In the genomic region with DNA sequence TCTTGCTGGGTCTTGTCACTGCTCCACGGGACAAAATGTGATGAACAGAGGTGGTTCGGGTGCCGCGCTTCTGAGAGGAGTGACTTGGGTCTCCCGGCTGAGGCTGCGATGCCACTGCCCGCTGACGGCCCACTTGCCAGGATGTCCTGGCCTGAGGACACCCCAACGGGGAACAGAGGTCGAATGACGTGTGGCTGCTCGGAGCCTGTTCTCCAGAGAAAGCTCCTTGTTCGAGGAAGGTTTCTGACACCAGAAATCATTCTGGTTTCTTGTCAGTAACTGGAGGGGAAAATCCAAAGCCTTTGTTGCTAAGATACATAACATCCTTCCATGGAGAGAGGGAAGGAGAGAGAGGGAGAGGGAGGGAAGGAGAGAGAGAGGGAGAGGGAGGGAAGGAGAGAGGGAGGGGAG, we compare ENCODE assay signal across 22 cellular contexts.
A peak's percentile ranks its signal among the peaks of the same experiment; 100 is the strongest.
DNase-seq lines count a peak whose midpoint lies in the region; ATAC-seq and TF ChIP-seq lines count a peak whose summit lies in the region.
"Had no signal": no experiment of that assay in that cellular context is flagged by ENCODE, and none has a peak within 500 bp of the region (broad histone marks: within the 10 kb centered on the region; RNA-seq: fewer than 3 reads in every experiment).

No MANE protein-coding gene starts in this region.

- H3K4me3 ChIP-seq in endodermal cell (ENCODE audit: low read length), result no peak overlapping the region
- H3K4me3 ChIP-seq in upper lobe of left lung, result no peak overlapping the region
- H3K4me3 ChIP-seq: SJCRH30, tibial nerve had no signal

- POLR2A ChIA-PET in T-cell (lab: Charles Lee), result no interaction called here

- WGBS in endodermal cell (ENCODE audit: insufficient coverage in 1 of 2, insufficient read length in 1 of 2), 2 experiments, result 81 to 87% methylated on average over 6 to 13 of the region's 13 CpGs
- WGBS in upper lobe of left lung, 2 donors, result 75 to 80% methylated on average over 10 to 13 of the region's 13 CpGs

- H3K27me3 ChIP-seq in endodermal cell (ENCODE audit: control insufficient read depth, insufficient read depth, low read length, poor library complexity, severe bottlenecking), result no peaks in the 10 kb centered on the region
- H3K27me3 ChIP-seq in upper lobe of left lung, result peaks cover 0 to under 1% (median 0%) of the 10 kb centered on the region in 4 donors
- H3K27me3 ChIP-seq: SJCRH30, tibial nerve had no signal

- H3K9ac ChIP-seq in endodermal cell (ENCODE audit: extremely low read depth, low read length, poor library complexity, severe bottlenecking), result no peak overlapping the region

- H3K4me1 ChIP-seq in endodermal cell (ENCODE audit: control insufficient read depth, insufficient read depth, low read length) (no peaks in the 10 kb centered on the region), upper lobe of left lung (peaks cover 0 to 3% (median 0%) of the 10 kb centered on the region in 4 donors)
- H3K4me1 ChIP-seq: SJCRH30 had no signal

- H3K4me1 Mint-ChIP-seq in endodermal cell (peaks cover 46% of the 10 kb centered on the region), nephron (peaks cover 13% of the 10 kb centered on the region), type B pancreatic cell (ENCODE audit: unreplicated experiment) (peaks cover 59% of the 10 kb centered on the region), T-cell (peaks cover 9 to 17% (median 9%) of the 10 kb centered on the region in 3 donors)
- H3K4me1 Mint-ChIP-seq: activated naive CD8-positive, alpha-beta T cell treated with anti-CD3 and anti-CD28 coated beads, Interleukin-2, amount 10 ng/mL, durations not matched to agents 7 days and 5 days had no signal

- no peak for TF ChIP-seq POLR2A in upper lobe of left lung (IDR thresholded peaks at IDR 0.05)

- TF ChIP-seq CTCF in endodermal cell (conservative IDR thresholded peaks at IDR 0.05) (no peak), nephron (IDR thresholded peaks at IDR 0.05; ENCODE audit: unreplicated experiment in 3 of 3) (no peak), type B pancreatic cell (conservative IDR thresholded peaks at IDR 0.05) (no peak), upper lobe of left lung (IDR thresholded peaks at IDR 0.05) (no peak)

- H3K9me3 Mint-ChIP-seq in endodermal cell, result peaks cover 4% of the 10 kb centered on the region
- no peaks in the 10 kb centered on the region for H3K9me3 Mint-ChIP-seq in nephron
- no peaks in the 10 kb centered on the region for H3K9me3 Mint-ChIP-seq in type B pancreatic cell
- H3K9me3 Mint-ChIP-seq in T-cell, result no peaks in the 10 kb centered on the region
- H3K9me3 Mint-ChIP-seq: activated naive CD8-positive, alpha-beta T cell treated with anti-CD3 and anti-CD28 coated beads, Interleukin-2, amount 10 ng/mL, durations not matched to agents 7 days and 5 days had no signal

- peak; percentile 7 for DNase-seq in NCI-H2227 (lab: John Stamatoyannopoulos, UW; ENCODE audit: unreplicated experiment)
- no peak for DNase-seq in NCI-H2227 treated with DMSO at 0.1 percent for 48 hours (lab: John Stamatoyannopoulos, UW)
- no peak for DNase-seq in endodermal cell
- DNase-seq in type B pancreatic cell (ENCODE audit: extremely low spot score, unreplicated experiment), result no peak
- DNase-seq in T-cell, result no peak
- no peak for DNase-seq in upper lobe of left lung
- DNase-seq: activated CD8-positive, alpha-beta memory T cell treated with anti-CD3 and anti-CD28 coated beads, Interleukin-2, amount 50 U/mL, for 48 hours; activated naive CD8-positive, alpha-beta T cell treated with anti-CD3 and anti-CD28 coated beads, Interleukin-2, amount 10 ng/mL, durations not matched to agents 7 days and 5 days; AML-193; Karpas-422; NCI-H1048; NCI-H2029 treated with DMSO at 0.1 percent for 48 hours; NCI-H510A treated with DMSO at 0.1 percent for 48 hours; SJCRH30; stimulated activated CD4-positive, alpha-beta T cell treated with anti-CD3 and anti-CD28 coated beads, Interleukin-4, amount 100 ng/mL, for 24 hours; stimulated activated naive CD4-positive, alpha-beta T cell treated with Interleukin-2 at 50 U/mL for 16 hours; T-helper 2 cell had no signal

- no peak overlapping the region for H3K27ac Mint-ChIP-seq in endodermal cell
- peak overlapping the region in 2 of 3 experiments; percentile 58 to 81 for H3K27ac Mint-ChIP-seq in nephron
- H3K27ac Mint-ChIP-seq in type B pancreatic cell, result peak overlapping the region; percentile 87
- H3K27ac Mint-ChIP-seq in T-cell, result no peak overlapping the region
- H3K27ac Mint-ChIP-seq: activated naive CD8-positive, alpha-beta T cell treated with anti-CD3 and anti-CD28 coated beads, Interleukin-2, amount 10 ng/mL, durations not matched to agents 7 days and 5 days had no signal

- H3K36me3 ChIP-seq in endodermal cell (ENCODE audit: control insufficient read depth, insufficient read depth, low read length) (no peaks in the 10 kb centered on the region), upper lobe of left lung (no peaks in the 10 kb centered on the region)
- H3K36me3 ChIP-seq: SJCRH30, tibial nerve had no signal

- CTCF ChIA-PET in T-cell (lab: Charles Lee), result no interaction called here

- H3K27me3 Mint-ChIP-seq in endodermal cell (ENCODE audit: insufficient read depth), result peaks cover 3% of the 10 kb centered on the region
- peaks cover 26% of the 10 kb centered on the region for H3K27me3 Mint-ChIP-seq in nephron (ENCODE audit: low read depth)
- no peaks in the 10 kb centered on the region for H3K27me3 Mint-ChIP-seq in type B pancreatic cell
- peaks cover 5 to 21% of the 10 kb centered on the region in 2 donors for H3K27me3 Mint-ChIP-seq in T-cell

- H3K4me3 Mint-ChIP-seq in endodermal cell (no peak overlapping the region), nephron (no peak overlapping the region), type B pancreatic cell (peak overlapping the region; percentile 61), T-cell (peak overlapping the region in 1 of 3 donors; percentile 28)
- H3K4me3 Mint-ChIP-seq: activated naive CD8-positive, alpha-beta T cell treated with anti-CD3 and anti-CD28 coated beads, Interleukin-2, amount 10 ng/mL, durations not matched to agents 7 days and 5 days had no signal

- H3K9me3 ChIP-seq in endodermal cell (ENCODE audit: control insufficient read depth, low read length) (no peaks in the 10 kb centered on the region), upper lobe of left lung (no peaks in the 10 kb centered on the region)
- H3K9me3 ChIP-seq: SJCRH30, tibial nerve had no signal

- no peak for ATAC-seq in T-cell (replicated peaks in 1 of 4)
- ATAC-seq in upper lobe of left lung (ENCODE audit: low FRiP score in 2 of 2), result no peak
- ATAC-seq in GM21390 (IDR thresholded peaks at IDR 0.05; ENCODE audit: unreplicated experiment), result no peak
- ATAC-seq: left lobe of liver, Panc1 had no signal

- peak overlapping the region; percentile 80 for H3K27ac ChIP-seq in endodermal cell (ENCODE audit: low read depth, low read length)
- H3K27ac ChIP-seq in upper lobe of left lung, result no peak overlapping the region
- H3K27ac ChIP-seq: SJCRH30, tibial nerve had no signal

- H3K36me3 Mint-ChIP-seq in endodermal cell (ENCODE audit: low read depth) (no peaks in the 10 kb centered on the region), nephron (ENCODE audit: low read depth) (no peaks in the 10 kb centered on the region), type B pancreatic cell (no peaks in the 10 kb centered on the region), T-cell (no peaks in the 10 kb centered on the region)
- H3K36me3 Mint-ChIP-seq: activated naive CD8-positive, alpha-beta T cell treated with anti-CD3 and anti-CD28 coated beads, Interleukin-2, amount 10 ng/mL, durations not matched to agents 7 days and 5 days had no signal

- TF ChIP-seq EP300 in upper lobe of left lung (IDR thresholded peaks at IDR 0.05), result no peak

Comparison
In these comparisons a context has a peak if more than half of its experiments do, and no peak if none do; other contexts are left out.
1. H3K27ac Mint-ChIP-seq: peak in nephron (2 of 3) and type B pancreatic cell (single experiment); none in endodermal cell (single experiment) and T-cell (0 of 2).